Comparison of ENCODE assay signal across 1 cellular context in genomic region chr1:16155537-16156410, GRCh38.
A peak's percentile ranks its signal among the peaks of the same experiment; 100 is the strongest.
TF ChIP-seq lines count a peak whose summit lies in the region.

Gene EPHA2, minus strand, starts transcription at chr1:16156069. Its CDS starts 137 bp downstream, at chr1:16155932.

TF ChIP-seq in HepG2, 621 proteins besides CTCF, POLR2A, EP300 and RAD21 (continued from another document and continues in another):
- no peak; the same call in 1 of the 2 replicates for TF ChIP-seq AHR (CRISPR knock-in tag; IDR thresholded peaks at IDR 0.05)
- 0 out of 2 replicates have a peak, but pooled peaks have one; percentile 37 for TF ChIP-seq NKX3-1 (CRISPR knock-in tag; IDR thresholded peaks at IDR 0.05)
- TF ChIP-seq SALL1 (CRISPR knock-in tag; IDR thresholded peaks at IDR 0.05) = peak; percentile 86
- TF ChIP-seq ZNF768 (CRISPR knock-in tag; IDR thresholded peaks at IDR 0.05) = peak; percentile 60; the same call in 1 of the 2 replicates
- no peak for TF ChIP-seq FOXK2 (IDR thresholded peaks at IDR 0.05)
- no peak for TF ChIP-seq PBX2 (CRISPR knock-in tag; IDR thresholded peaks at IDR 0.05)
- TF ChIP-seq SNAPC4 (CRISPR knock-in tag; IDR thresholded peaks at IDR 0.05) = no peak
- peak; percentile 46; the same call in 1 of the 2 replicates for TF ChIP-seq CBX5 (CRISPR knock-in tag; IDR thresholded peaks at IDR 0.05; ENCODE audit: borderline replicate concordance)
- TF ChIP-seq SIN3A (IDR thresholded peaks at IDR 0.05; ENCODE audit: borderline replicate concordance, low read depth, low read length) = peak; percentile 86; the same call in 1 of the 2 replicates
- 0 out of 2 replicates have a peak, but pooled peaks have one; percentile 46 for TF ChIP-seq ZFP90 (CRISPR knock-in tag; IDR thresholded peaks at IDR 0.05; ENCODE audit: borderline replicate concordance)
- no peak for TF ChIP-seq CSRNP2 (CRISPR knock-in tag; conservative IDR thresholded peaks at IDR 0.05; ENCODE audit: low read depth)
- TF ChIP-seq ZNF772 (CRISPR knock-in tag; IDR thresholded peaks at IDR 0.05) = no peak
- no peak for TF ChIP-seq NR2F6 (IDR thresholded peaks at IDR 0.05)
- TF ChIP-seq NR2F6 (CRISPR knock-in tag; IDR thresholded peaks at IDR 0.05) = peak; percentile 38
- peak; percentile 52; the same call in 1 of the 2 replicates for TF ChIP-seq MTA1 (CRISPR knock-in tag; IDR thresholded peaks at IDR 0.05; ENCODE audit: borderline replicate concordance)
- peak; percentile 76 for TF ChIP-seq PATZ1 (CRISPR knock-in tag; IDR thresholded peaks at IDR 0.05)
- TF ChIP-seq ZNF746 (CRISPR knock-in tag; IDR thresholded peaks at IDR 0.05) = 0 out of 2 replicates have a peak, but pooled peaks have one; percentile 46
- TF ChIP-seq GMEB1 (CRISPR knock-in tag; IDR thresholded peaks at IDR 0.05; ENCODE audit: borderline replicate concordance) = peak; percentile 29; the same call in 1 of the 2 replicates
- no peak for TF ChIP-seq SP1 (IDR thresholded peaks at IDR 0.05)
- peak; percentile 36; the same call in 1 of the 2 replicates for TF ChIP-seq SP1 (CRISPR knock-in tag; IDR thresholded peaks at IDR 0.05)
- peak; percentile 66 for TF ChIP-seq AGO2 (optimal IDR thresholded peaks at IDR 0.05; ENCODE audit: low read depth, low read length)
- TF ChIP-seq NRL (CRISPR knock-in tag; IDR thresholded peaks at IDR 0.05; ENCODE audit: borderline replicate concordance) = 0 out of 2 replicates have a peak, but pooled peaks have one; percentile 29
- no peak for TF ChIP-seq ZBTB8A (CRISPR knock-in tag; IDR thresholded peaks at IDR 0.05; ENCODE audit: borderline replicate concordance, low read depth)
- TF ChIP-seq THRA (CRISPR knock-in tag; IDR thresholded peaks at IDR 0.05; ENCODE audit: borderline replicate concordance) = peak; percentile 61
- TF ChIP-seq HDAC2 (CRISPR knock-in tag; IDR thresholded peaks at IDR 0.05) = no peak
- TF ChIP-seq ZNF703 (CRISPR knock-in tag; IDR thresholded peaks at IDR 0.05; ENCODE audit: borderline replicate concordance) = peak; percentile 93; the same call in 1 of the 2 replicates
- TF ChIP-seq KIAA2018 (CRISPR knock-in tag; IDR thresholded peaks at IDR 0.05; ENCODE audit: borderline replicate concordance) = no peak
- TF ChIP-seq ZNF430 (CRISPR knock-in tag; IDR thresholded peaks at IDR 0.05) = peak; percentile 69
- TF ChIP-seq REPIN1 (CRISPR knock-in tag; IDR thresholded peaks at IDR 0.05; ENCODE audit: borderline replicate concordance, low read depth) = 0 out of 2 replicates have a peak, but pooled peaks have one; percentile 55
- 0 out of 2 replicates have a peak, but pooled peaks have one; percentile 53 for TF ChIP-seq CHCHD3 (CRISPR knock-in tag; IDR thresholded peaks at IDR 0.05)
